ENCODE assay signal across 31 cellular contexts in the genomic region with DNA sequence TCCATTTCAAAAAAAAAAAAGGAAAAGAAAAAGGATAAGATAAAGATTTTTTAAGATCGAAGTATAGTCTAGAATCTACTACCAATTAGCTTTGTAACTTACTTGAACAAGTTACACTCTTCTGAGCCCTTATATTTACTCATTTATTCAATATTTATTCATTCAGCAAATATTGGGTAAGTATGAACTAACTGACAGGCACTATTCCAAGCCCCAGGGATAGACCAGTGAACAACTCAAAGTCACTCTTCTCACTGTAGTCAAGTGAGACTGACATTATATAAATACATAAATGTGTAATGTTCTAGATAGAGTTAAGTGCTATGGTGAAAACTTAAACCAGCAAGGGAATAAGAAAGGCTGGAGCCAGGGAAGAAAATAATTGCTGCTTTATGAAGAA.
"Had no signal": no experiment of that assay in that cellular context is flagged by ENCODE, and none has a peak within 500 bp of the region (broad histone marks: within the 10 kb centered on the region; RNA-seq: fewer than 3 reads in every experiment).

No MANE protein-coding gene starts in this region.

- DNase-seq: activated CD4-positive, alpha-beta T cell treated with anti-CD3 and anti-CD28 coated beads for 48 hours; activated CD4-positive, alpha-beta T cell treated with anti-CD3 and anti-CD28 coated beads, Interleukin-2, amount 50 U/mL, for 48 hours; activated CD8-positive, alpha-beta memory T cell treated with anti-CD3 and anti-CD28 coated beads for 24 hours; activated CD8-positive, alpha-beta memory T cell treated with anti-CD3 and anti-CD28 coated beads, Interleukin-2, amount 50 U/mL, for 4 hours; activated gamma-delta T cell treated with Interleukin-2 at 50 U/mL for 16 hours; activated naive CD4-positive, alpha-beta T cell treated with anti-CD3 and anti-CD28 coated beads, Interleukin-2, amount 50 U/mL, for 16 hours; activated T-cell treated with anti-CD3 and anti-CD28 coated beads, Interleukin-2, amount 50 U/mL, for 24 hours; effector CD4-positive, alpha-beta T cell; foreskin keratinocyte; heart left ventricle; hypothalamus; immature natural killer cell; kidney; left colon; mesenchymal stem cell; natural killer cell; occipital lobe; posterior cingulate gyrus; right cardiac atrium; stimulated activated CD4-positive, alpha-beta T cell treated with anti-CD3 and anti-CD28 coated beads, Interleukin-4, amount 100 ng/mL, for 1 hour; stimulated activated naive CD4-positive, alpha-beta T cell treated with Interleukin-2 at 50 U/mL for 16 hours; T-helper 1 cell; trophoblast cell had no signal

- H3K27ac ChIP-seq: esophagus muscularis mucosa, foreskin keratinocyte, heart left ventricle, neural progenitor cell, VCaP had no signal

- H3K27me3 ChIP-seq: esophagus muscularis mucosa, foreskin keratinocyte, heart left ventricle, neural progenitor cell had no signal

- H3K4me1 ChIP-seq: foreskin keratinocyte, neural progenitor cell had no signal

- FAIRE-seq: bronchial epithelial cell, kidney, TTC549, urothelium cell line had no signal

- H3K4me2 ChIP-seq: neural progenitor cell had no signal

- ATAC-seq: activated CD4-positive, CD25-positive, alpha-beta regulatory T cell treated with anti-CD3 and anti-CD28 coated beads, Interleukin-2, amount 50 U/mL, for 24 hours; activated T-helper 17 cell treated with anti-CD3 and anti-CD28 coated beads, Interleukin-2, amount 50 U/mL, for 72 hours; foreskin keratinocyte; heart left ventricle; left colon; natural killer cell; right cardiac atrium had no signal

- H3K4me3 ChIP-seq: esophagus muscularis mucosa, heart left ventricle, neural progenitor cell had no signal

- H3K9ac ChIP-seq: neural progenitor cell had no signal

- H3K9me3 ChIP-seq: esophagus muscularis mucosa, heart left ventricle had no signal

- H3K36me3 ChIP-seq: esophagus muscularis mucosa, heart left ventricle, neural progenitor cell had no signal
